ENCODE assay signal across 8 cellular contexts in genomic region chr9:127418037-127418471, GRCh38. TPM values are rescaled to one million over a fixed set of nuclear protein-coding genes. Genes with fewer than 3 reads are reported as not detected.
DNase-seq lines count a peak whose midpoint lies in the region; ATAC-seq and TF ChIP-seq lines count a peak whose summit lies in the region.

No MANE protein-coding gene starts in this region.

- no peaks in the 10 kb centered on the region for H3K4me1 ChIP-seq in iPS DF 6.9 (ENCODE audit: control insufficient read depth, insufficient read depth, low read length)
- H3K4me1 ChIP-seq in transverse colon, result peaks cover 14 to 39% (median 18%) of the 10 kb centered on the region in 4 donors

- H3K27me3 ChIP-seq in iPS DF 6.9 (ENCODE audit: control insufficient read depth, insufficient read depth, low read length) (no peaks in the 10 kb centered on the region), transverse colon (no peaks in the 10 kb centered on the region)

- TF ChIP-seq CTCF in transverse colon (IDR thresholded peaks at IDR 0.05), result peak in 3 of 5 experiments; percentile 7 to 27 (median 14)

- no peak overlapping the region for H3K4me3 ChIP-seq in iPS DF 6.9 (ENCODE audit: low read length)
- no peak overlapping the region for H3K4me3 ChIP-seq in transverse colon

- H3K36me3 ChIP-seq in iPS DF 6.9 (ENCODE audit: control insufficient read depth, insufficient read depth, low read length), result no peaks in the 10 kb centered on the region
- H3K36me3 ChIP-seq in transverse colon, result no peaks in the 10 kb centered on the region

- intact Hi-C loops in transverse colon (cut with DNase I; ENCODE audit: low total_unique reads), result no loop called here

- H3K9me3 ChIP-seq in iPS DF 6.9 (ENCODE audit: control insufficient read depth, insufficient read depth, low read length) (no peaks in the 10 kb centered on the region), transverse colon (no peaks in the 10 kb centered on the region)

- ATAC-seq in GM21619 (IDR thresholded peaks at IDR 0.05; ENCODE audit: unreplicated experiment), result no peak
- no peak for ATAC-seq in HG02678 (IDR thresholded peaks at IDR 0.05; ENCODE audit: unreplicated experiment)
- ATAC-seq in HG02571 (IDR thresholded peaks at IDR 0.05; ENCODE audit: unreplicated experiment), result no peak

- no peak for TF ChIP-seq POLR2A in transverse colon (IDR thresholded peaks at IDR 0.05)

- H3K27ac ChIP-seq in iPS DF 6.9 (ENCODE audit: low read length), result no peak overlapping the region
- peak overlapping the region; percentile 14 to 72 (median 59) for H3K27ac ChIP-seq in transverse colon

- no peak for TF ChIP-seq EP300 in transverse colon (IDR thresholded peaks at IDR 0.05; ENCODE audit: low read depth)

- DNase-seq in GDM1 (lab: John Stamatoyannopoulos, UW) (peak; percentile 44), M059J (ENCODE audit: low read depth) (peak; percentile 21), iPS DF 6.9 (ENCODE audit: low read depth, low spot score) (peak; percentile 57), transverse colon (no peak)
- peak; percentile 51 for DNase-seq in activated T-cell treated with anti-CD3 and anti-CD28 coated beads, Interleukin-2, amount 50 U/mL, for 1 hour

- in situ Hi-C loops in transverse colon (cut with MboI; ENCODE audit: low pct_ligation_motif_present in 1 of 4, low pct_unique_long_range_greater_than_20kb in 1 of 4, low sequenced_read_pairs in 3 of 4), result no loop called here

- WGBS in iPS DF 6.9 (ENCODE audit: insufficient coverage, insufficient read length), result no CpG with 5 or more reads among the region's 12 CpGs
- 78% methylated on average over 8 of the region's 12 CpGs; no CpG with 5 or more reads in 1 of the 2 donors for WGBS in transverse colon (ENCODE audit: low coverage in 1 of 2), 2 donors

RNA-seq across cellular contexts. Expression of gene ZNF79, which starts 6.1 kb away (rescaled TPM):
- 6.0 and 9.4 TPM in 2 replicates for total RNA-seq in M059J (2014; rRNA removed; shearing (Covaris generic))
- 10 to 100 TPM in 3 of 4 donors, 1 to 10 TPM in 1; 9.4 to 12.3 (median 11.3) TPM for total RNA-seq in transverse colon

RNA-seq across cellular contexts. Expression of gene SLC2A8, which starts 21.1 kb away (rescaled TPM):
- 27.0 and 31.7 TPM in 2 replicates for total RNA-seq in M059J (2014; rRNA removed; shearing (Covaris generic))
- 10 to 100 TPM in 3 of 4 donors, 1 to 10 TPM in 1; 9.6 to 95.8 (median 29.4) TPM for total RNA-seq in transverse colon

RNA-seq across cellular contexts. Expression of gene RPL12, which starts 33.2 kb away (rescaled TPM):
- total RNA-seq in M059J (2014; rRNA removed; shearing (Covaris generic)), result 1,304 and 1,604 TPM in 2 replicates
- total RNA-seq in transverse colon, result 1,000 to 10,000 TPM; 1,054 to 2,042 (median 1,540) TPM

RNA-seq across cellular contexts. Expression of gene LRSAM1, which starts 33.3 kb away (rescaled TPM):
- 9.5 and 12.4 TPM in 2 replicates for total RNA-seq in M059J (2014; rRNA removed; shearing (Covaris generic))
- total RNA-seq in transverse colon, result 10 to 100 TPM; 16.2 to 39.2 (median 26.2) TPM
